8 cellular contexts compared by ENCODE assay signal in genomic region chr1:194445244-194445643, GRCh38.
"Had no signal": no experiment of that assay in that cellular context is flagged by ENCODE, and none has a peak within 500 bp of the region (broad histone marks: within the 10 kb centered on the region; RNA-seq: fewer than 3 reads in every experiment).

No MANE protein-coding gene starts in this region.

- DNase-seq: IMR-90, KBM-7, KG1 had no signal

- H3K27ac ChIP-seq: HL-60, KMS-11 had no signal

- ATAC-seq: K562 had no signal

- H3K9ac ChIP-seq: KMS-11 had no signal

- H3K4me1 Mint-ChIP-seq: IgD-negative memory B cell had no signal

- H3K4me3 Mint-ChIP-seq: IgD-negative memory B cell had no signal

- FAIRE-seq: HTR-8/SVneo, K562 had no signal

- H3K4me2 ChIP-seq: KMS-11 had no signal

- H3K27me3 Mint-ChIP-seq: IgD-negative memory B cell had no signal

- H3K27ac Mint-ChIP-seq: IgD-negative memory B cell had no signal

- H3K4me3 ChIP-seq: K562 had no signal
